In genomic region chr7:104883718-104884452, GRCh38 we compare ENCODE assay signal across 1 cellular context.
A peak's percentile ranks its signal among the peaks of the same experiment; 100 is the strongest.
TF ChIP-seq lines count a peak whose summit lies in the region.

No MANE protein-coding gene starts in this region.

TF ChIP-seq in H1, 55 proteins besides CTCF, POLR2A, EP300 and RAD21 (continued from another document):
- no peak for TF ChIP-seq CHD7 (IDR thresholded peaks at IDR 0.05; ENCODE audit: insufficient replicate concordance, low read length)
- 0 out of 2 replicates have a peak, but pooled peaks have one; percentile 7 for TF ChIP-seq SP1 (IDR thresholded peaks at IDR 0.05; ENCODE audit: low read depth, low read length)
- peak; percentile 52; the same call in 1 of the 2 replicates for TF ChIP-seq USF2 (IDR thresholded peaks at IDR 0.05; ENCODE audit: low read length)
- no peak for TF ChIP-seq KDM4A (IDR thresholded peaks at IDR 0.05; ENCODE audit: low read depth, low read length, severe bottlenecking)
- no peak for TF ChIP-seq SRF (IDR thresholded peaks at IDR 0.05; ENCODE audit: low read depth, low read length)
- TF ChIP-seq BCL11A (IDR thresholded peaks at IDR 0.05; ENCODE audit: low read depth in 2 of 2, low read length in 2 of 2) = no peak
- no peak for TF ChIP-seq PHF8 (conservative IDR thresholded peaks at IDR 0.05; ENCODE audit: low read depth, low read length)
- TF ChIP-seq EGR1 (IDR thresholded peaks at IDR 0.05; ENCODE audit: borderline replicate concordance, low read depth, low read length) = 0 out of 2 replicates have a peak, but pooled peaks have one; percentile 63
- no peak for TF ChIP-seq JUN (IDR thresholded peaks at IDR 0.05; ENCODE audit: low read depth, low read length)
- TF ChIP-seq HDAC2 (IDR thresholded peaks at IDR 0.05; ENCODE audit: borderline replicate concordance in 1 of 2, low read depth in 2 of 2, low read length in 2 of 2) = 0 out of 4 replicates have a peak, but pooled peaks of 1 of the 2 experiments have one; percentile 25
- TF ChIP-seq BACH1 (IDR thresholded peaks at IDR 0.05; ENCODE audit: low read length) = 0 out of 2 replicates have a peak, but pooled peaks have one; percentile 30
- TF ChIP-seq JUND (IDR thresholded peaks at IDR 0.05; ENCODE audit: low read length) = 0 out of 2 replicates have a peak, but pooled peaks have one; percentile 22
